In the genomic region with DNA sequence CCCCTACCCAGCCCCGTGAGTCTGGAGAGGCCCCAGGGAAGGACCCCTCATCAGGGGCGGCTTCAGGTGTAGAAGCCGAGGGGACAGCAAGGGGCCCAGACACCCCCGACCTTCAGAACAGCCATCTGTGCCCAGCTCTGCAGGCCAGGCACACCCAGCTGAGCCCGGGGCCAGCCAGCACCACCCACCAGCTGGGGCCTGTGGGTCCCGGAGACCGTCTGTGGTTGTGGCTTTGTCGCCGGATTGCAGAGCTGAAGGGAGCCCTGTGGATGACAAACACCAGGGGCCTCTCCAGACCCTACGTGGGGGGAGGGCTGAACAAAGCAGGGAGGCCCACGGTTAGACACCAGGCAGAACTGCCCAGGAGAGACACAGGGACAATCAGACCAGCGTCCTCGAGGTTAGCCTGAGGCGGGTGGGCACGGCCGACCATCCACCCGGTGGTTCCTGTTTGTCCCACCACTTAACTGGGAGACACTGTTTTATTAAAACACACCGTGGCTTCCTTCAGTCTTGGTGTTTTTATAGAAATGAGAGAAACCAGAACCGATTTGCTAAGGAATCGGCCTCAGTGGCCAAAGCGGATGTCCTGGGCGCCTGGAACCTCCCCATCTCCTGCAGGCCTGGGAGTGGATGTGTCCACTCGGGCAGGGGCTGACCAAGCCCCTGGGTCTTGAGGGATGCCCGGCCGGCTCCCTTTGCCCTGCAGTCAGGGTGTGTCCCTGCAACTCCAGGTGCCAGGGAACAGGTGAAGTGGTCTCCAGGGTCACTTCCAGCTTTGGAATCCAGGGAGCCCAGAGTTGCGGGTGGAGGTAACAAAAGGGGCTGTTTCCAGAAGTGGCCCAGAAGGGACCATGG, we compare ENCODE assay signal across 32 cellular contexts. TPM values are rescaled to one million over a fixed set of nuclear protein-coding genes. Genes with fewer than 3 reads are reported as not detected.
"Had no signal": no experiment of that assay in that cellular context is flagged by ENCODE, and none has a peak within 500 bp of the region (broad histone marks: within the 10 kb centered on the region; RNA-seq: fewer than 3 reads in every experiment).

No MANE protein-coding gene starts in this region.

- H3K9me3 ChIP-seq: MG63, SJSA1 had no signal

- H3K36me3 ChIP-seq: brain microvascular endothelial cell, MG63, SJSA1 had no signal

- H3K27me3 ChIP-seq: brain microvascular endothelial cell, MG63, SJSA1 had no signal

- H3K27ac ChIP-seq: brain microvascular endothelial cell, PC-9, SJSA1 had no signal

- ATAC-seq: activated CD8-positive, alpha-beta T cell treated with anti-CD3 and anti-CD28 coated beads for 36 hours; activated T-helper 17 cell treated with anti-CD3 and anti-CD28 coated beads, Interleukin-2, amount 50 U/mL, for 72 hours had no signal

- H2AFZ ChIP-seq: PC-9 had no signal

- H3K4me3 ChIP-seq: MG63, SJSA1 had no signal

- DNase-seq: activated CD4-positive, alpha-beta T cell treated with anti-CD3 and anti-CD28 coated beads, Interleukin-2, amount 10 ng/mL, durations not matched to agents 24 days and 14 days; activated CD4-positive, alpha-beta T cell treated with anti-CD3 and anti-CD28 coated beads, Interleukin-2, amount 50 U/mL, for 4 hours; activated CD8-positive, alpha-beta memory T cell treated with anti-CD3 and anti-CD28 coated beads, Interleukin-2, amount 50 U/mL, for 48 hours; activated CD8-positive, alpha-beta T cell treated with anti-CD3 and anti-CD28 coated beads for 36 hours; activated effector memory CD4-positive, alpha-beta T cell treated with anti-CD3 and anti-CD28 coated beads, Interleukin-2, amount 50 U/mL, for 16 hours; activated naive CD4-positive, alpha-beta T cell; activated naive CD4-positive, alpha-beta T cell treated with anti-CD3 and anti-CD28 coated beads, Interleukin-2, amount 50 U/mL, for 16 hours; activated naive CD8-positive, alpha-beta T cell treated with anti-CD3 and anti-CD28 coated beads for 36 hours; activated T-cell treated with anti-CD3 and anti-CD28 coated beads, Interleukin-2, amount 50 U/mL, for 48 hours; amniotic stem cell; aorta; brain microvascular endothelial cell; Kasumi-1; KG1; MG63; NCI-H1048; NCI-H1105 treated with DMSO at 0.1 percent for 48 hours; NCI-H1436; NCI-H187 treated with DMSO at 0.1 percent for 48 hours; NCI-H2081; NCI-H2171 treated with DMSO at 0.1 percent for 48 hours; NCI-H2227 treated with DMSO at 0.1 percent for 48 hours; NCI-H446; NCI-H526 treated with DMSO at 0.1 percent for 48 hours; PC-9; SHP77 treated with DMSO at 0.1 percent for 48 hours; T1000 had no signal

- H3K4me1 ChIP-seq: SJSA1 had no signal

RNA-seq across cellular contexts. Expression of a gene that starts 10.0 kb away (rescaled TPM):
- total RNA-seq: activated CD4-positive, alpha-beta T cell treated with anti-CD3 and anti-CD28 coated beads, Interleukin-2, amount 10 ng/mL, durations not matched to agents 24 days and 14 days; activated CD8-positive, alpha-beta T cell treated with anti-CD3 and anti-CD28 coated beads for 36 hours; activated naive CD8-positive, alpha-beta T cell treated with anti-CD3 and anti-CD28 coated beads for 36 hours; activated T-helper 17 cell treated with anti-CD3 and anti-CD28 coated beads, Interleukin-2, amount 50 U/mL, for 72 hours; OCI-LY7; PC-9; SJSA1; T-helper 1 cell treated with Interleukin-12 subunit alpha and Interleukin-12 subunit beta and Interleukin-4 antibody, amounts not matched to agents 30 ng/mL and 1 ng/mL, for 36 hours; T-helper 2 cell treated with Interferon-gamma antibody and Interleukin-4, amounts not matched to agents 100 ng/mL and 5 ng/mL, for 36 hours had no signal

RNA-seq across cellular contexts. Expression of a gene that starts 15.0 kb away (rescaled TPM):
- total RNA-seq: activated CD8-positive, alpha-beta T cell treated with anti-CD3 and anti-CD28 coated beads for 36 hours; activated naive CD8-positive, alpha-beta T cell treated with anti-CD3 and anti-CD28 coated beads for 36 hours; aorta; OCI-LY7; PC-9; SJSA1 had no signal
- polyA plus RNA-seq: aorta had no signal
